In genomic region chr11:120109531-120109930, GRCh38 we compare ENCODE assay signal across 24 cellular contexts.
"Had no signal": no experiment of that assay in that cellular context is flagged by ENCODE, and none has a peak within 500 bp of the region (broad histone marks: within the 10 kb centered on the region; RNA-seq: fewer than 3 reads in every experiment).

No MANE protein-coding gene starts in this region.

- FAIRE-seq: kidney, urothelium cell line had no signal

- H3K4me3 Mint-ChIP-seq: naive B cell, nephron had no signal

- H3K79me2 ChIP-seq: hepatocyte had no signal

- H3K9me3 Mint-ChIP-seq: naive B cell had no signal

- DNase-seq: cortex of kidney; dorsolateral prefrontal cortex; effector CD8-positive, alpha-beta T cell; foreskin fibroblast; kidney; left colon; left ventricle myocardium superior; mesenchymal stem cell; naive B cell; ovary; sigmoid colon; stimulated activated CD4-positive, alpha-beta T cell treated with anti-CD3 and anti-CD28 coated beads, Interleukin-2, amount 100 ng/mL, for 24 hours; stimulated activated naive CD4-positive, alpha-beta T cell; stomach; substantia nigra; transverse colon had no signal

- H2AFZ ChIP-seq: hepatocyte had no signal

- H3K36me3 Mint-ChIP-seq: naive B cell had no signal

- H3K9me3 ChIP-seq: esophagus muscularis mucosa, ovary, right atrium auricular region, sigmoid colon, stomach, thoracic aorta, transverse colon had no signal

- H3K27ac ChIP-seq: esophagus muscularis mucosa, hepatocyte, ovary, right atrium auricular region, sigmoid colon, stomach, thoracic aorta, transverse colon had no signal

- H3K4me1 ChIP-seq: right atrium auricular region, sigmoid colon, stomach, transverse colon had no signal

- H3K4me1 Mint-ChIP-seq: naive B cell, nephron had no signal

- H3K27me3 ChIP-seq: hepatocyte, ovary, right atrium auricular region, transverse colon had no signal

- H3K4me3 ChIP-seq: dorsolateral prefrontal cortex, esophagus muscularis mucosa, hepatocyte, lung, ovary, right atrium auricular region, sigmoid colon, skin epidermis, stomach, thoracic aorta, transverse colon had no signal

- ATAC-seq: left colon, left ventricle myocardium superior had no signal

- H3K36me3 ChIP-seq: esophagus muscularis mucosa, ovary, right atrium auricular region, sigmoid colon, stomach, thoracic aorta, transverse colon had no signal

- H3K4me2 ChIP-seq: hepatocyte had no signal

- H3K27ac Mint-ChIP-seq: naive B cell, nephron had no signal
